Comparison of ENCODE assay signal across 8 cellular contexts in genomic region chr10:6086375-6087233, GRCh38. TPM values are rescaled to one million over a fixed set of nuclear protein-coding genes. Genes with fewer than 3 reads are reported as not detected.
DNase-seq lines count a peak whose midpoint lies in the region; ATAC-seq and TF ChIP-seq lines count a peak whose summit lies in the region.

No MANE protein-coding gene starts in this region.

- DNase-seq in AG09319 (ENCODE audit: extremely low read depth, low read depth), result peak; percentile 64
- DNase-seq in NOMO-1 treated with dmso at 0.1 percent for 144 hours (lab: John Stamatoyannopoulos, UW; ENCODE audit: unreplicated experiment), result peak; percentile 83
- DNase-seq in activated T-cell treated with anti-CD3 and anti-CD28 coated beads for 1 hour (ENCODE audit: low read depth), result peak; percentile 82
- DNase-seq in epithelial cell of esophagus (ENCODE audit: low read depth), result peak; percentile 82
- peak; percentile 92 for DNase-seq in mucosa of gallbladder (ENCODE audit: low spot score)
- DNase-seq in stimulated activated CD8-positive, alpha-beta memory T cell treated with anti-CD3 and anti-CD28 coated beads, Interleukin-2, amount 100 ng/mL, for 48 hours (ENCODE audit: low read depth in 2 of 2), result peak; percentile 84 to 86

- ATAC-seq in GM19043 (IDR thresholded peaks at IDR 0.05; ENCODE audit: low read depth, unreplicated experiment) (peak; percentile 54), HG03571 (IDR thresholded peaks at IDR 0.05; ENCODE audit: unreplicated experiment) (peak; percentile 37)

- TF ChIP-seq CTCF in AG09319 (IDR thresholded peaks at IDR 0.05; ENCODE audit: low read depth, low read length), result peak; percentile 95
- peak; percentile 90 for TF ChIP-seq CTCF in epithelial cell of esophagus (IDR thresholded peaks at IDR 0.05; ENCODE audit: insufficient read depth, low read depth, low read length, missing control alignments)

- no peak overlapping the region for H3K4me3 ChIP-seq in epithelial cell of esophagus (ENCODE audit: low read length)

RNA-seq across cellular contexts. Expression of gene RBM17, which starts 2.2 kb away (rescaled TPM):
- total RNA-seq in mucosa of gallbladder, result 65.5 TPM

RNA-seq across cellular contexts. Expression of gene IL2RA, which starts 24.4 kb away (rescaled TPM):
- 1.4 TPM for total RNA-seq in mucosa of gallbladder
